1 cellular context compared by ENCODE assay signal in the genomic region with DNA sequence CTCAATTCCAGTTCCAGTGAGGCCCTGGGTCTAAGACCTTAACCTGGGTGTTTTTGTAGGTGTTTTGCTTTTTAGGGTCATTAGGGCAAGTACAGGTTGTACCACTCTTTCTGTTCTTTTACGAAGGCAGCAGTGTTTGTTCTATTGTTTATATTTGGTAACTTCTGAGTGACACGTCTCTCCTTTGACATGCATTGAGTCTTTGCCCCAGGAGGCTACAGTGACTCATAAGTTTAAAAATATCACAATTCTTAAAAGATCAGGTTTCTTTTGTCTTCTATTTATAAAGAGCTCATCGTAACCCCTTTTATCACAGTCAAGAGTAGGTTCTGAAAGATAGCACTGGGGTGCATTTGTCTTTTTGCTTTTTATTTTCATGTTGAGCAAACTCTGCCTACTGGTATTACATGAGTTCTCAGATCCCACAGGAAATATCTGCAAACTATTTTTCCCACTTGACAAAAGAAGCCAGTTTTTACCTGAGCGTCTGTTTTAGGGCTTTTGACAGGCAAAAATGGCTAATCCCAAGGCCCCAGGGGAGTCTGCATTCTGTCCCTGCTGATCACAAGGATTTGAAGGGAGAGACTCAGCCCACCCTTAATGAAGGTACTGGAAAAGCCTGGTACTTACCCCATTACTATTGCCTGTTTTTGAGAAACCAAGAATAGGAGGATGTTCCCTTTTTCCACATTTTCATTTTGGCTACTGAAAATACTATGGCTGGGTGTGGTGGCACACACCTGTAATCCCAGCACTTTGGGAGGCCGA.
TF ChIP-seq lines count a peak whose summit lies in the region.

No MANE protein-coding gene starts in this region.

TF ChIP-seq in HCT116, 20 proteins besides CTCF, POLR2A, EP300 and RAD21 (continued from another document):
- TF ChIP-seq, protein P1, sequence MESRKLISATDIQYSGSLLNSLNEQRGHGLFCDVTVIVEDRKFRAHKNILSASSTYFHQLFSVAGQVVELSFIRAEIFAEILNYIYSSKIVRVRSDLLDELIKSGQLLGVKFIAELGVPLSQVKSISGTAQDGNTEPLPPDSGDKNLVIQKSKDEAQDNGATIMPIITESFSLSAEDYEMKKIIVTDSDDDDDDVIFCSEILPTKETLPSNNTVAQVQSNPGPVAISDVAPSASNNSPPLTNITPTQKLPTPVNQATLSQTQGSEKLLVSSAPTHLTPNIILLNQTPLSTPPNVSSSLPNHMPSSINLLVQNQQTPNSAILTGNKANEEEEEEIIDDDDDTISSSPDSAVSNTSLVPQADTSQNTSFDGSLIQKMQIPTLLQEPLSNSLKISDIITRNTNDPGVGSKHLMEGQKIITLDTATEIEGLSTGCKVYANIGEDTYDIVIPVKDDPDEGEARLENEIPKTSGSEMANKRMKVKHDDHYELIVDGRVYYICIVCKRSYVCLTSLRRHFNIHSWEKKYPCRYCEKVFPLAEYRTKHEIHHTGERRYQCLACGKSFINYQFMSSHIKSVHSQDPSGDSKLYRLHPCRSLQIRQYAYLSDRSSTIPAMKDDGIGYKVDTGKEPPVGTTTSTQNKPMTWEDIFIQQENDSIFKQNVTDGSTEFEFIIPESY (IDR thresholded peaks at IDR 0.05; ENCODE audit: extremely low read depth, insufficient replicate concordance, low read length), result no peak
- TF ChIP-seq CEBPB (IDR thresholded peaks at IDR 0.05; ENCODE audit: low read depth) (peak; percentile 76), JUND (IDR thresholded peaks at IDR 0.05) (peak; percentile 88), EZH2 (IDR thresholded peaks at IDR 0.05) (no peak), TCF7L2 (IDR thresholded peaks at IDR 0.05; ENCODE audit: borderline replicate concordance, extremely low read depth, insufficient read depth, insufficient read length) (no peak), FOSL1 (IDR thresholded peaks at IDR 0.05; ENCODE audit: low read depth) (peak; percentile 89), POLR2AphosphoS5 (IDR thresholded peaks at IDR 0.05; ENCODE audit: low read depth, low read length) (peak; percentile 47; the same call in 1 of the 2 replicates)
- TF ChIP-seq, protein P2, sequence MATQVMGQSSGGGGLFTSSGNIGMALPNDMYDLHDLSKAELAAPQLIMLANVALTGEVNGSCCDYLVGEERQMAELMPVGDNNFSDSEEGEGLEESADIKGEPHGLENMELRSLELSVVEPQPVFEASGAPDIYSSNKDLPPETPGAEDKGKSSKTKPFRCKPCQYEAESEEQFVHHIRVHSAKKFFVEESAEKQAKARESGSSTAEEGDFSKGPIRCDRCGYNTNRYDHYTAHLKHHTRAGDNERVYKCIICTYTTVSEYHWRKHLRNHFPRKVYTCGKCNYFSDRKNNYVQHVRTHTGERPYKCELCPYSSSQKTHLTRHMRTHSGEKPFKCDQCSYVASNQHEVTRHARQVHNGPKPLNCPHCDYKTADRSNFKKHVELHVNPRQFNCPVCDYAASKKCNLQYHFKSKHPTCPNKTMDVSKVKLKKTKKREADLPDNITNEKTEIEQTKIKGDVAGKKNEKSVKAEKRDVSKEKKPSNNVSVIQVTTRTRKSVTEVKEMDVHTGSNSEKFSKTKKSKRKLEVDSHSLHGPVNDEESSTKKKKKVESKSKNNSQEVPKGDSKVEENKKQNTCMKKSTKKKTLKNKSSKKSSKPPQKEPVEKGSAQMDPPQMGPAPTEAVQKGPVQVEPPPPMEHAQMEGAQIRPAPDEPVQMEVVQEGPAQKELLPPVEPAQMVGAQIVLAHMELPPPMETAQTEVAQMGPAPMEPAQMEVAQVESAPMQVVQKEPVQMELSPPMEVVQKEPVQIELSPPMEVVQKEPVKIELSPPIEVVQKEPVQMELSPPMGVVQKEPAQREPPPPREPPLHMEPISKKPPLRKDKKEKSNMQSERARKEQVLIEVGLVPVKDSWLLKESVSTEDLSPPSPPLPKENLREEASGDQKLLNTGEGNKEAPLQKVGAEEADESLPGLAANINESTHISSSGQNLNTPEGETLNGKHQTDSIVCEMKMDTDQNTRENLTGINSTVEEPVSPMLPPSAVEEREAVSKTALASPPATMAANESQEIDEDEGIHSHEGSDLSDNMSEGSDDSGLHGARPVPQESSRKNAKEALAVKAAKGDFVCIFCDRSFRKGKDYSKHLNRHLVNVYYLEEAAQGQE (IDR thresholded peaks at IDR 0.05; ENCODE audit: low read depth), result no peak
